Comparison of ENCODE assay signal across 18 cellular contexts in the genomic region with DNA sequence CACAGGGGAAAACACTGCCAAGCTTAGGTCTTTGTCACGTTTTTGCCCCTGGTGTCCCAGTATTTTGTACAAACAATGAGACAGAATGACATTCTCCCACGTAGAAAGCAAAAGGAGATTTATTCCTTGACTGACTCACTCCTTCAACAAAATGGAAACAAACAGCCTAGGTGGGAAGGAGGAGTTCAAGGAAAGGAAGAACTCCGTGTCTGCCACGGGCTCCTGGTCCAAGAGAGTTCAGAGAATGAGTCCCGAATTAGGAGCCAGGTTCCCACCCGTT. TPM values are rescaled to one million over a fixed set of nuclear protein-coding genes. Genes with fewer than 3 reads are reported as not detected.
DNase-seq lines count a peak whose midpoint lies in the region; ATAC-seq and TF ChIP-seq lines count a peak whose summit lies in the region.
"Had no signal": no experiment of that assay in that cellular context is flagged by ENCODE, and none has a peak within 500 bp of the region (broad histone marks: within the 10 kb centered on the region; RNA-seq: fewer than 3 reads in every experiment).

No MANE protein-coding gene starts in this region.

- peak overlapping the region; percentile 68 for H3K4me3 Mint-ChIP-seq in central memory CD8-positive, alpha-beta T cell
- peak overlapping the region; percentile 47 for H3K4me3 Mint-ChIP-seq in mesothelial cell of epicardium
- H3K4me3 Mint-ChIP-seq in stimulated activated memory B cell treated with anti-CD40 and anti-IgM and Interleukin-4, amounts not matched to agents 10 μg/mL and 1 μg/mL and 100 μg/mL, for 72 hours, result no peak overlapping the region
- no peak overlapping the region for H3K4me3 Mint-ChIP-seq in activated CD4-positive, alpha-beta T cell treated with anti-CD3 and anti-CD28 coated beads for 36 hours

- TF ChIP-seq CTCF in HEK293 (tag by site-specific recombination; IDR thresholded peaks at IDR 0.05) (no peak), mesothelial cell of epicardium (IDR thresholded peaks at IDR 0.05; ENCODE audit: unreplicated experiment) (no peak)

- CTCF ChIA-PET in HEK293 (lab: Yijun Ruan, JAX), result interaction anchor here (0.5 to 1.3 kb wide), 4 partner anchors 92 to 377 kb away, joined by 3 to 6 read pairs (median 4); no protein-coding TSS in a partner anchor
- CTCF ChIA-PET in activated CD4-positive, alpha-beta T cell treated with anti-CD3 and anti-CD28 coated beads for 36 hours (lab: Charles Lee), result no interaction called here

- no peak overlapping the region for H3K27ac Mint-ChIP-seq in central memory CD8-positive, alpha-beta T cell (ENCODE audit: low read depth)
- H3K27ac Mint-ChIP-seq in mesothelial cell of epicardium, result no peak overlapping the region
- H3K27ac Mint-ChIP-seq in stimulated activated memory B cell treated with anti-CD40 and anti-IgM and Interleukin-4, amounts not matched to agents 10 μg/mL and 1 μg/mL and 100 μg/mL, for 72 hours, result peak overlapping the region; percentile 11
- no peak overlapping the region for H3K27ac Mint-ChIP-seq in activated CD4-positive, alpha-beta T cell treated with anti-CD3 and anti-CD28 coated beads for 36 hours

- peaks cover 62% of the 10 kb centered on the region for H3K4me1 ChIP-seq in HEK293 (ENCODE audit: control insufficient read depth, insufficient read depth, low read length)

- intact Hi-C loops in left cardiac atrium (cut with DNase I), result no loop called here
- intact Hi-C loops in activated CD4-positive, alpha-beta T cell treated with anti-CD3 and anti-CD28 coated beads for 36 hours (cut with DNase I, micrococcal nuclease), result no loop called here

- H3K27ac ChIP-seq in HEK293 (ENCODE audit: extremely low read depth, low read depth, low read length), result peak overlapping the region; percentile 58
- H3K27ac ChIP-seq: ovary had no signal

- no peaks in the 10 kb centered on the region for H3K9me3 ChIP-seq in HEK293 (ENCODE audit: control insufficient read depth, insufficient read depth, low read depth, low read length)
- H3K9me3 ChIP-seq: ovary, SK-N-SH had no signal

- H3K4me1 Mint-ChIP-seq in central memory CD8-positive, alpha-beta T cell, result peaks cover 97% of the 10 kb centered on the region
- H3K4me1 Mint-ChIP-seq in mesothelial cell of epicardium, result peaks cover 74% of the 10 kb centered on the region
- H3K4me1 Mint-ChIP-seq in stimulated activated memory B cell treated with anti-CD40 and anti-IgM and Interleukin-4, amounts not matched to agents 10 μg/mL and 1 μg/mL and 100 μg/mL, for 72 hours, result peaks cover 99% of the 10 kb centered on the region
- H3K4me1 Mint-ChIP-seq in activated CD4-positive, alpha-beta T cell treated with anti-CD3 and anti-CD28 coated beads for 36 hours, result peaks cover 89% of the 10 kb centered on the region

- POLR2A ChIA-PET in HEK293 (lab: Yijun Ruan, JAX), result interaction anchor here (0.9 kb wide), 1 partner anchor 535 kb away, joined by 5 read pairs; no protein-coding TSS in a partner anchor
- POLR2A ChIA-PET in activated CD4-positive, alpha-beta T cell treated with anti-CD3 and anti-CD28 coated beads for 36 hours (lab: Charles Lee), result interaction anchor here (0.9 kb wide), 1 partner anchor 23 kb away, joined by 3 read pairs; no protein-coding TSS in a partner anchor

- DNase-seq in central memory CD8-positive, alpha-beta T cell (ENCODE audit: low spot score in 2 of 2), result no peak
- DNase-seq in mesothelial cell of epicardium (ENCODE audit: low spot score in 2 of 2, unreplicated experiment in 2 of 2) (no peak), left cardiac atrium (no peak), C1 segment of cervical spinal cord (lab: John Stamatoyannopoulos, UW) (no peak), H4 (ENCODE audit: low spot score) (no peak)
- no peak for DNase-seq in activated CD4-positive, alpha-beta T cell treated with anti-CD3 and anti-CD28 coated beads for 36 hours
- DNase-seq: ACHN; activated CD4-positive, alpha-beta T cell treated with anti-CD3 and anti-CD28 coated beads for 1 hour; DMS153; effector memory CD8-positive, alpha-beta T cell; kidney glomerular epithelial cell; NCI-H1694 treated with DMSO at 0.1 percent for 48 hours; NCI-H345; ovary; SK-N-SH; stimulated activated CD4-positive, alpha-beta T cell treated with anti-CD3 and anti-CD28 coated beads, Interleukin-4, amount 100 ng/mL, for 24 hours had no signal

- peaks cover 47 to 94% of the 10 kb centered on the region in 2 experiments for H3K36me3 ChIP-seq in HEK293 (ENCODE audit: control insufficient read depth in 2 of 2, insufficient read depth in 1 of 2, low read length in 2 of 2)
- H3K36me3 ChIP-seq: ovary had no signal

- H3K4me3 ChIP-seq in HEK293 (ENCODE audit: low read depth, low read length), result no peak overlapping the region
- H3K4me3 ChIP-seq: ovary had no signal

- no peaks in the 10 kb centered on the region for H3K27me3 Mint-ChIP-seq in central memory CD8-positive, alpha-beta T cell
- H3K27me3 Mint-ChIP-seq in mesothelial cell of epicardium (ENCODE audit: low read depth), result no peaks in the 10 kb centered on the region
- H3K27me3 Mint-ChIP-seq in stimulated activated memory B cell treated with anti-CD40 and anti-IgM and Interleukin-4, amounts not matched to agents 10 μg/mL and 1 μg/mL and 100 μg/mL, for 72 hours, result no peaks in the 10 kb centered on the region
- no peaks in the 10 kb centered on the region for H3K27me3 Mint-ChIP-seq in activated CD4-positive, alpha-beta T cell treated with anti-CD3 and anti-CD28 coated beads for 36 hours
- H3K27me3 Mint-ChIP-seq: effector memory CD8-positive, alpha-beta T cell had no signal

- no peaks in the 10 kb centered on the region for H3K9me3 Mint-ChIP-seq in central memory CD8-positive, alpha-beta T cell
- H3K9me3 Mint-ChIP-seq in mesothelial cell of epicardium, result no peaks in the 10 kb centered on the region
- no peaks in the 10 kb centered on the region for H3K9me3 Mint-ChIP-seq in stimulated activated memory B cell treated with anti-CD40 and anti-IgM and Interleukin-4, amounts not matched to agents 10 μg/mL and 1 μg/mL and 100 μg/mL, for 72 hours
- no peaks in the 10 kb centered on the region for H3K9me3 Mint-ChIP-seq in activated CD4-positive, alpha-beta T cell treated with anti-CD3 and anti-CD28 coated beads for 36 hours (ENCODE audit: low read depth)
- H3K9me3 Mint-ChIP-seq: effector memory CD8-positive, alpha-beta T cell had no signal

- ATAC-seq in central memory CD8-positive, alpha-beta T cell (replicated peaks; ENCODE audit: extremely low read depth, poor library complexity, severe bottlenecking), result no peak
- no peak for ATAC-seq in stimulated activated memory B cell treated with anti-CD40 and anti-IgM and Interleukin-4, amounts not matched to agents 10 μg/mL and 1 μg/mL and 100 μg/mL, for 72 hours
- ATAC-seq in left cardiac atrium, result no peak
- ATAC-seq in activated CD4-positive, alpha-beta T cell treated with anti-CD3 and anti-CD28 coated beads for 36 hours, result no peak
- ATAC-seq: effector memory CD8-positive, alpha-beta T cell had no signal

- H3K36me3 Mint-ChIP-seq in central memory CD8-positive, alpha-beta T cell (ENCODE audit: insufficient read depth), result peaks cover 30% of the 10 kb centered on the region
- peaks cover 38% of the 10 kb centered on the region for H3K36me3 Mint-ChIP-seq in mesothelial cell of epicardium
- H3K36me3 Mint-ChIP-seq in stimulated activated memory B cell treated with anti-CD40 and anti-IgM and Interleukin-4, amounts not matched to agents 10 μg/mL and 1 μg/mL and 100 μg/mL, for 72 hours, result peaks cover 52% of the 10 kb centered on the region
- H3K36me3 Mint-ChIP-seq in activated CD4-positive, alpha-beta T cell treated with anti-CD3 and anti-CD28 coated beads for 36 hours (ENCODE audit: low read depth), result peaks cover 89% of the 10 kb centered on the region

TF ChIP-seq in HEK293, 187 proteins besides CTCF, POLR2A, EP300 and RAD21 (continues in another document):
- TF ChIP-seq, protein P1, sequence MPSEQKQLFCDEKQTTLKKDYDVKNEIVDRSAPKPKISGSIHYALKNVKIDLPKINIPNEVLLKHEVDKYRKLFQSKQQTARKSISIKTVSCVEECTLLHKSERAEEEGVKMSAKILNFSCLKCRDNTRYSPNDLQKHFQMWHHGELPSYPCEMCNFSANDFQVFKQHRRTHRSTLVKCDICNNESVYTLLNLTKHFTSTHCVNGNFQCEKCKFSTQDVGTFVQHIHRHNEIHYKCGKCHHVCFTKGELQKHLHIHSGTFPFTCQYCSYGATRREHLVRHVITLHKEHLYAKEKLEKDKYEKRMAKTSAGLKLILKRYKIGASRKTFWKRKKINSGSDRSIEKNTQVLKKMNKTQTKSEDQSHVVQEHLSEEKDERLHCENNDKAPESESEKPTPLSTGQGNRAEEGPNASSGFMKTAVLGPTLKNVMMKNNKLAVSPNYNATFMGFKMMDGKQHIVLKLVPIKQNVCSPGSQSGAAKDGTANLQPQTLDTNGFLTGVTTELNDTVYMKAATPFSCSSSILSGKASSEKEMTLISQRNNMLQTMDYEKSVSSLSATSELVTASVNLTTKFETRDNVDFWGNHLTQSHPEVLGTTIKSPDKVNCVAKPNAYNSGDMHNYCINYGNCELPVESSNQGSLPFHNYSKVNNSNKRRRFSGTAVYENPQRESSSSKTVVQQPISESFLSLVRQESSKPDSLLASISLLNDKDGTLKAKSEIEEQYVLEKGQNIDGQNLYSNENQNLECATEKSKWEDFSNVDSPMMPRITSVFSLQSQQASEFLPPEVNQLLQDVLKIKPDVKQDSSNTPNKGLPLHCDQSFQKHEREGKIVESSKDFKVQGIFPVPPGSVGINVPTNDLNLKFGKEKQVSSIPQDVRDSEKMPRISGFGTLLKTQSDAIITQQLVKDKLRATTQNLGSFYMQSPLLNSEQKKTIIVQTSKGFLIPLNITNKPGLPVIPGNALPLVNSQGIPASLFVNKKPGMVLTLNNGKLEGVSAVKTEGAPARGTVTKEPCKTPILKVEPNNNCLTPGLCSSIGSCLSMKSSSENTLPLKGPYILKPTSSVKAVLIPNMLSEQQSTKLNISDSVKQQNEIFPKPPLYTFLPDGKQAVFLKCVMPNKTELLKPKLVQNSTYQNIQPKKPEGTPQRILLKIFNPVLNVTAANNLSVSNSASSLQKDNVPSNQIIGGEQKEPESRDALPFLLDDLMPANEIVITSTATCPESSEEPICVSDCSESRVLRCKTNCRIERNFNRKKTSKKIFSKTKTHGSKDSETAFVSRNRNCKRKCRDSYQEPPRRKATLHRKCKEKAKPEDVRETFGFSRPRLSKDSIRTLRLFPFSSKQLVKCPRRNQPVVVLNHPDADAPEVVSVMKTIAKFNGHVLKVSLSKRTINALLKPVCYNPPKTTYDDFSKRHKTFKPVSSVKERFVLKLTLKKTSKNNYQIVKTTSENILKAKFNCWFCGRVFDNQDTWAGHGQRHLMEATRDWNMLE (tag by site-specific recombination; conservative IDR thresholded peaks at IDR 0.05; ENCODE audit: low read depth), result no peak
- TF ChIP-seq ZNF10 (tag by site-specific recombination; IDR thresholded peaks at IDR 0.05) (no peak), WT1 (tag by site-specific recombination; IDR thresholded peaks at IDR 0.05) (no peak)

RNA-seq across cellular contexts. Expression of a gene that starts 8.1 kb away (rescaled TPM):
- total RNA-seq in mesothelial cell of epicardium (147 to 165 TPM (median 156 TPM) in 3 replicates), left cardiac atrium (10 to 100 TPM; 22.4 to 29.3 TPM)
- 10 to 100 TPM; 89.2 to 97.6 TPM for total RNA-seq in activated CD4-positive, alpha-beta T cell treated with anti-CD3 and anti-CD28 coated beads for 36 hours
- 17.5 and 24.9 TPM in 2 replicates for total RNA-seq in H4 (2014; rRNA removed; shearing (Covaris generic))

Comparison
In these comparisons a context has a peak if more than half of its experiments do, and no peak if none do; other contexts are left out.
1. H3K4me3 Mint-ChIP-seq: peak in central memory CD8-positive, alpha-beta T cell (single experiment) and mesothelial cell of epicardium (single experiment); none in stimulated activated memory B cell treated with anti-CD40 and anti-IgM and Interleukin-4, amounts not matched to agents 10 μg/mL and 1 μg/mL and 100 μg/mL, for 72 hours (single experiment) and activated CD4-positive, alpha-beta T cell treated with anti-CD3 and anti-CD28 coated beads for 36 hours (single experiment).